ENCODE assay signal across 7 cellular contexts in genomic region chr3:56924700-56925099, GRCh38.
A peak's percentile ranks its signal among the peaks of the same experiment; 100 is the strongest.
DNase-seq lines count a peak whose midpoint lies in the region; ATAC-seq and TF ChIP-seq lines count a peak whose summit lies in the region.
"Not testable (repeated sequence)": the region's sequence is repeated elsewhere in the genome, so short reads cannot be mapped to it uniquely, and the experiment has no call there.

No MANE protein-coding gene starts in this region.

- H3K9me2 ChIP-seq in OCI-LY7 (ENCODE audit: insufficient read depth, low read length), result not testable (repeated sequence)

- not testable (repeated sequence) for TF ChIP-seq CTCF in OCI-LY7 (conservative IDR thresholded peaks at IDR 0.05; ENCODE audit: low read length); endodermal cell (conservative IDR thresholded peaks at IDR 0.05); parathyroid adenoma (IDR thresholded peaks at IDR 0.05)

- not testable (repeated sequence) for DNase-seq in OCI-LY7 (ENCODE audit: low spot score); activated CD4-positive, alpha-beta T cell treated with anti-CD3 and anti-CD28 coated beads, Interleukin-2, amount 10 ng/mL, durations not matched to agents 7 days and 5 days; activated naive CD8-positive, alpha-beta T cell treated with anti-CD3 and anti-CD28 coated beads, Interleukin-2, amount 10 ng/mL, durations not matched to agents 7 days and 5 days; endodermal cell; immature natural killer cell

- not testable (repeated sequence) for H3K27me3 ChIP-seq in endodermal cell (ENCODE audit: control insufficient read depth, insufficient read depth, low read length, poor library complexity, severe bottlenecking); parathyroid adenoma (ENCODE audit: control insufficient read depth, insufficient read depth, low read length); stomach smooth muscle (ENCODE audit: control insufficient read depth in 1 of 2, insufficient read depth in 2 of 2, low read length in 2 of 2)

- peaks cover 75% of the 10 kb centered on the region for H3K4me1 Mint-ChIP-seq in activated CD4-positive, alpha-beta T cell treated with anti-CD3 and anti-CD28 coated beads, Interleukin-2, amount 10 ng/mL, durations not matched to agents 7 days and 5 days
- peaks cover 59% of the 10 kb centered on the region for H3K4me1 Mint-ChIP-seq in activated naive CD8-positive, alpha-beta T cell treated with anti-CD3 and anti-CD28 coated beads, Interleukin-2, amount 10 ng/mL, durations not matched to agents 7 days and 5 days
- H3K4me1 Mint-ChIP-seq in endodermal cell (peaks cover 21% of the 10 kb centered on the region), immature natural killer cell (peaks cover 50 to 56% of the 10 kb centered on the region in 2 donors)

- CTCF ChIA-PET in OCI-LY7 (lab: Charles Lee; ENCODE audit: unreplicated experiment), result interaction anchor here (1.6 kb wide), 1 partner anchor 65 kb away, joined by 4 read pairs; no protein-coding TSS in a partner anchor
- CTCF ChIA-PET in activated CD4-positive, alpha-beta T cell treated with anti-CD3 and anti-CD28 coated beads, Interleukin-2, amount 10 ng/mL, durations not matched to agents 7 days and 5 days (lab: Charles Lee), result interaction anchor here (1.0 kb wide), 1 partner anchor 38 kb away, joined by 3 read pairs; no protein-coding TSS in a partner anchor

- H3K9me3 Mint-ChIP-seq in activated CD4-positive, alpha-beta T cell treated with anti-CD3 and anti-CD28 coated beads, Interleukin-2, amount 10 ng/mL, durations not matched to agents 7 days and 5 days; activated naive CD8-positive, alpha-beta T cell treated with anti-CD3 and anti-CD28 coated beads, Interleukin-2, amount 10 ng/mL, durations not matched to agents 7 days and 5 days; endodermal cell; immature natural killer cell: not testable (repeated sequence)

- H3K4me1 ChIP-seq in OCI-LY7 (ENCODE audit: insufficient read depth, low read length, poor library complexity, severe bottlenecking) (peaks cover 95% of the 10 kb centered on the region), parathyroid adenoma (peaks cover 21% of the 10 kb centered on the region), stomach smooth muscle (ENCODE audit: control insufficient read depth, insufficient read depth, low read length) (peaks cover 42% of the 10 kb centered on the region)
- H3K4me1 ChIP-seq in endodermal cell (ENCODE audit: control insufficient read depth, insufficient read depth, low read length), result not testable (repeated sequence)

- POLR2A ChIA-PET in OCI-LY7 (lab: Charles Lee), result interaction anchor here (0.8 to 1.2 kb wide), 2 partner anchors 16 to 124 kb away, joined by 3 read pairs; no protein-coding TSS in a partner anchor
- POLR2A ChIA-PET in activated CD4-positive, alpha-beta T cell treated with anti-CD3 and anti-CD28 coated beads, Interleukin-2, amount 10 ng/mL, durations not matched to agents 7 days and 5 days (lab: Charles Lee), result not testable (repeated sequence)
- POLR2A ChIA-PET in activated naive CD8-positive, alpha-beta T cell treated with anti-CD3 and anti-CD28 coated beads, Interleukin-2, amount 10 ng/mL, durations not matched to agents 7 days and 5 days (lab: Charles Lee), result interaction anchor here (1.1 to 2.7 kb wide), 2 partner anchors 8 to 124 kb away, joined by 4 to 7 read pairs; no protein-coding TSS in a partner anchor

- not testable (repeated sequence) for H3K27me3 Mint-ChIP-seq in activated CD4-positive, alpha-beta T cell treated with anti-CD3 and anti-CD28 coated beads, Interleukin-2, amount 10 ng/mL, durations not matched to agents 7 days and 5 days; activated naive CD8-positive, alpha-beta T cell treated with anti-CD3 and anti-CD28 coated beads, Interleukin-2, amount 10 ng/mL, durations not matched to agents 7 days and 5 days; endodermal cell (ENCODE audit: insufficient read depth); immature natural killer cell (ENCODE audit: low read depth in 3 of 3)

- H3K27ac ChIP-seq in OCI-LY7 (ENCODE audit: low read depth, low read length, poor library complexity, severe bottlenecking) (peak overlapping the region; percentile 66), parathyroid adenoma (peak overlapping the region; percentile 50), stomach smooth muscle (ENCODE audit: low read length) (peak overlapping the region; percentile 4)
- H3K27ac ChIP-seq in endodermal cell (ENCODE audit: low read depth, low read length), result not testable (repeated sequence)

- H2AFZ ChIP-seq in OCI-LY7 (ENCODE audit: low read length); parathyroid adenoma: not testable (repeated sequence)

- WGBS in endodermal cell (ENCODE audit: insufficient coverage in 1 of 2, insufficient read length in 1 of 2), 2 experiments, result 90 to 100% methylated on average over 1 of the region's 1 CpG

- H3K79me2 ChIP-seq in OCI-LY7 (ENCODE audit: insufficient read depth, low read depth, low read length); parathyroid adenoma: not testable (repeated sequence)

- H4K20me1 ChIP-seq in OCI-LY7 (ENCODE audit: insufficient read depth, low read length), result not testable (repeated sequence)

- H3K9me3 ChIP-seq in OCI-LY7 (ENCODE audit: low read length); endodermal cell (ENCODE audit: control insufficient read depth, low read length); parathyroid adenoma (ENCODE audit: control insufficient read depth, low read length); stomach smooth muscle (ENCODE audit: control insufficient read depth in 2 of 2, low read length in 2 of 2): not testable (repeated sequence)

- BruUV-seq in OCI-LY7 (replicated peaks; lab: Mats Ljungman, UMichigan), result not testable (repeated sequence)

- not testable (repeated sequence) for H3K9ac ChIP-seq in endodermal cell (ENCODE audit: extremely low read depth, low read length, poor library complexity, severe bottlenecking); parathyroid adenoma; stomach smooth muscle (ENCODE audit: low read length in 2 of 2)

- peak overlapping the region; percentile 70 for H3K4me2 ChIP-seq in OCI-LY7 (ENCODE audit: low read length)
- H3K4me2 ChIP-seq in parathyroid adenoma (ENCODE audit: low read length), result not testable (repeated sequence)

- not testable (repeated sequence) for ATAC-seq in activated naive CD8-positive, alpha-beta T cell treated with anti-CD3 and anti-CD28 coated beads, Interleukin-2, amount 10 ng/mL, durations not matched to agents 7 days and 5 days (ENCODE audit: low read depth)

- H3K36me3 Mint-ChIP-seq in activated CD4-positive, alpha-beta T cell treated with anti-CD3 and anti-CD28 coated beads, Interleukin-2, amount 10 ng/mL, durations not matched to agents 7 days and 5 days (ENCODE audit: low read depth); activated naive CD8-positive, alpha-beta T cell treated with anti-CD3 and anti-CD28 coated beads, Interleukin-2, amount 10 ng/mL, durations not matched to agents 7 days and 5 days; endodermal cell (ENCODE audit: low read depth); immature natural killer cell: not testable (repeated sequence)

- not testable (repeated sequence) for H3K36me3 ChIP-seq in OCI-LY7 (ENCODE audit: insufficient read depth, low read length); endodermal cell (ENCODE audit: control insufficient read depth, insufficient read depth, low read length); parathyroid adenoma (ENCODE audit: control insufficient read depth, insufficient read depth, low read length); stomach smooth muscle (ENCODE audit: control insufficient read depth in 2 of 2, insufficient read depth in 2 of 2, low read length in 2 of 2)

- H3K4me3 ChIP-seq in OCI-LY7 (ENCODE audit: low read depth, low read length, poor library complexity, severe bottlenecking); endodermal cell (ENCODE audit: low read length); parathyroid adenoma (ENCODE audit: low read depth, low read length); stomach smooth muscle (ENCODE audit: low read length in 2 of 2): not testable (repeated sequence)

- H3K27ac Mint-ChIP-seq in activated CD4-positive, alpha-beta T cell treated with anti-CD3 and anti-CD28 coated beads, Interleukin-2, amount 10 ng/mL, durations not matched to agents 7 days and 5 days, result peak overlapping the region; percentile 88
- H3K27ac Mint-ChIP-seq in activated naive CD8-positive, alpha-beta T cell treated with anti-CD3 and anti-CD28 coated beads, Interleukin-2, amount 10 ng/mL, durations not matched to agents 7 days and 5 days, result peak overlapping the region; percentile 32
- H3K27ac Mint-ChIP-seq in endodermal cell (peak overlapping the region; percentile 35), immature natural killer cell (peak overlapping the region; percentile 65 to 91 (median 87))

- not testable (repeated sequence) for H3K4me3 Mint-ChIP-seq in activated CD4-positive, alpha-beta T cell treated with anti-CD3 and anti-CD28 coated beads, Interleukin-2, amount 10 ng/mL, durations not matched to agents 7 days and 5 days; activated naive CD8-positive, alpha-beta T cell treated with anti-CD3 and anti-CD28 coated beads, Interleukin-2, amount 10 ng/mL, durations not matched to agents 7 days and 5 days; endodermal cell
- peak overlapping the region in 1 of 5 donors; percentile 2 for H3K4me3 Mint-ChIP-seq in immature natural killer cell

- intact Hi-C loops in OCI-LY7 (cut with micrococcal nuclease; ENCODE audit: unreplicated experiment), result not testable (repeated sequence)

Comparison
In these comparisons a context has a peak if more than half of its experiments do, and no peak if none do; other contexts are left out.
1. H3K27ac Mint-ChIP-seq: peak in every context shown above with its lines; median percentile 88 in activated CD4-positive, alpha-beta T cell treated with anti-CD3 and anti-CD28 coated beads, Interleukin-2, amount 10 ng/mL, durations not matched to agents 7 days and 5 days; 87 in immature natural killer cell; 35 in endodermal cell; 32 in activated naive CD8-positive, alpha-beta T cell treated with anti-CD3 and anti-CD28 coated beads, Interleukin-2, amount 10 ng/mL, durations not matched to agents 7 days and 5 days.